7 cellular contexts compared by ENCODE assay signal in the genomic region with DNA sequence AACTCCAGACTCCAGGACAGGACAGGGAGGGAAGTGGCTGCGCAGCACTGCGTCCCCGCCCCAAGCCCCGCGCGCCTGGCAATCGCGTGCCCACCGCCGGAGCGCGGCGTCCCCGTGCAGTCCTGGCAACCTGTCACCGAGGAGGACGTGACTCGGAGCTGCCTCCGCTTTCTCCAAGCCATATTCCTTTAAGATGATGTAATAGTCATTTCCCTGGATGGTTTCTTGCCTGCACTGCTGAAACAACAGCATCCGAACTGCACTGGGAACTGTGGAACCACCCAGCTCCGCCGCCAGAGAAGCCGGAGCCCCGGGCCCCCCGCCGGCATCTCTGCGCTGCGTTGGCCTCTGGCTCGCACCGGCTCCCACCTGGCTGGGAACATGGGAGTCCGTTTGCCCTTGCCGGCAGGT. TPM values are rescaled to one million over a fixed set of nuclear protein-coding genes. Genes with fewer than 3 reads are reported as not detected.
DNase-seq lines count a peak whose midpoint lies in the region; ATAC-seq and TF ChIP-seq lines count a peak whose summit lies in the region.

No MANE protein-coding gene starts in this region.

- no peak for TF ChIP-seq POLR2A in suprapubic skin (IDR thresholded peaks at IDR 0.05)

- H3K36me3 ChIP-seq in HUES48 (ENCODE audit: control insufficient read depth, insufficient read depth, low read length) (no peaks in the 10 kb centered on the region), iPS-18a (ENCODE audit: control insufficient read depth, low read depth, low read length) (no peaks in the 10 kb centered on the region), suprapubic skin (no peaks in the 10 kb centered on the region)

- H3K27me3 ChIP-seq in HUES48 (ENCODE audit: control insufficient read depth, insufficient read depth, low read length) (peaks cover 32% of the 10 kb centered on the region), iPS-18a (ENCODE audit: control insufficient read depth, insufficient read depth, low read length) (peaks cover 28% of the 10 kb centered on the region), suprapubic skin (peaks cover 49% of the 10 kb centered on the region)

- H3K9me3 ChIP-seq in HUES48 (ENCODE audit: control insufficient read depth, insufficient read depth, low read length) (no peaks in the 10 kb centered on the region), iPS-18a (ENCODE audit: control insufficient read depth, low read depth, low read length) (no peaks in the 10 kb centered on the region), suprapubic skin (no peaks in the 10 kb centered on the region)

- H3K4me1 ChIP-seq in HUES48 (ENCODE audit: control insufficient read depth, insufficient read depth, low read length) (peaks cover 14% of the 10 kb centered on the region), iPS-18a (ENCODE audit: control insufficient read depth, low read depth, low read length) (peaks cover 7% of the 10 kb centered on the region), suprapubic skin (peaks cover 7% of the 10 kb centered on the region)

- no peak for ATAC-seq in GM19463 (IDR thresholded peaks at IDR 0.05; ENCODE audit: unreplicated experiment)

- under 1% methylated on average over 29 of the region's 31 CpGs for WGBS in suprapubic skin

- H3K27ac ChIP-seq in HUES48 (ENCODE audit: low read depth, low read length), result no peak overlapping the region
- H3K27ac ChIP-seq in iPS-18a (ENCODE audit: low read length), result no peak overlapping the region
- no peak overlapping the region for H3K27ac ChIP-seq in suprapubic skin

- peak overlapping the region; percentile 77 for H3K4me3 ChIP-seq in HUES48 (ENCODE audit: low read depth, low read length)
- H3K4me3 ChIP-seq in iPS-18a (ENCODE audit: low read length), result peak overlapping the region; percentile 70
- peak overlapping the region; percentile 17 for H3K4me3 ChIP-seq in suprapubic skin

- TF ChIP-seq CTCF in suprapubic skin (IDR thresholded peaks at IDR 0.05), result no peak

- DNase-seq in amniotic epithelial cell (ENCODE audit: low read depth), result peak; percentile 51
- DNase-seq in suprapubic skin (ENCODE audit: low spot score in 2 of 2), result peak in 1 of 2 donors; percentile 55
- DNase-seq in activated CD4-positive, alpha-beta T cell treated with anti-CD3 and anti-CD28 coated beads for 48 hours, result no peak
- no peak for DNase-seq in activated CD4-positive, alpha-beta T cell treated with anti-CD3 and anti-CD28 coated beads, Interleukin-2, amount 50 U/mL, for 4 hours

- H3K9ac ChIP-seq in HUES48 (ENCODE audit: low read depth, low read length), result peak overlapping the region; percentile 37; the same call in 1 of the 2 replicates
- peak overlapping the region; percentile 28 for H3K9ac ChIP-seq in iPS-18a (ENCODE audit: low read length)

- TF ChIP-seq EP300 in suprapubic skin (IDR thresholded peaks at IDR 0.05), result no peak

RNA-seq across cellular contexts. Expression of a gene that starts 34.5 kb away (rescaled TPM):
- under 1 TPM in 1 of 4 donors, not detected in 3; 0.03 TPM for total RNA-seq in suprapubic skin

RNA-seq across cellular contexts. Expression of a gene that starts 34.7 kb away (rescaled TPM):
- 10 to 100 TPM; 28.1 to 50.5 (median 45.0) TPM for total RNA-seq in suprapubic skin

Comparison
In these comparisons a context has a peak if more than half of its experiments do, and no peak if none do; other contexts are left out.
1. H3K4me3 ChIP-seq: peak in every context shown above with its lines; median percentile 77 in HUES48; 70 in iPS-18a; 17 in suprapubic skin.